8 cellular contexts compared by ENCODE assay signal in genomic region chr19:12881172-12881808, GRCh38. TPM values are rescaled to one million over a fixed set of nuclear protein-coding genes. Genes with fewer than 3 reads are reported as not detected.
DNase-seq lines count a peak whose midpoint lies in the region; ATAC-seq and TF ChIP-seq lines count a peak whose summit lies in the region.

Gene DNASE2 (minus strand): TSS chr19:12881449. CDS start chr19:12881375, 74 bp downstream.

- H3K9me3 Mint-ChIP-seq in activated CD4-positive, alpha-beta T cell treated with anti-CD3 and anti-CD28 coated beads, Interleukin-2, amount 10 ng/mL, durations not matched to agents 7 days and 5 days, result peaks cover 9% of the 10 kb centered on the region

- ATAC-seq in HG03439 (IDR thresholded peaks at IDR 0.05; ENCODE audit: unreplicated experiment), result peak; percentile 63

- peak within 1 kb of the TSS; percentile 84 to 95 for H3K27ac ChIP-seq in coronary artery

- DNase-seq in AML-193 (lab: John Stamatoyannopoulos, UW) (peak; percentile 91 to 93), GM19238 (ENCODE audit: insufficient read length, low spot score) (peak; percentile 100), NCI-H524 (lab: John Stamatoyannopoulos, UW) (peak; percentile 93 to 97), coronary artery (ENCODE audit: low spot score) (peak; percentile 97), left kidney (ENCODE audit: low read depth, low spot score) (peak; percentile 91)
- DNase-seq in activated CD4-positive, alpha-beta T cell treated with anti-CD3 and anti-CD28 coated beads, Interleukin-2, amount 10 ng/mL, durations not matched to agents 7 days and 5 days, result peak; percentile 95
- DNase-seq in stimulated activated CD4-positive, alpha-beta T cell treated with anti-CD3 and anti-CD28 coated beads, Interleukin-2, amount 100 ng/mL, for 24 hours, result peak; percentile 92 to 97

- H3K36me3 Mint-ChIP-seq in activated CD4-positive, alpha-beta T cell treated with anti-CD3 and anti-CD28 coated beads, Interleukin-2, amount 10 ng/mL, durations not matched to agents 7 days and 5 days (ENCODE audit: low read depth), result peaks cover 22% of the 10 kb centered on the region

- CTCF ChIA-PET in activated CD4-positive, alpha-beta T cell treated with anti-CD3 and anti-CD28 coated beads, Interleukin-2, amount 10 ng/mL, durations not matched to agents 7 days and 5 days (lab: Charles Lee), result interaction anchor here (0.6 to 1.9 kb wide), 12 partner anchors 9 to 392 kb away, joined by 3 to 8 read pairs (median 4); partner anchors contain the start of gene GCDH

- peaks cover 1% of the 10 kb centered on the region for H3K27me3 Mint-ChIP-seq in activated CD4-positive, alpha-beta T cell treated with anti-CD3 and anti-CD28 coated beads, Interleukin-2, amount 10 ng/mL, durations not matched to agents 7 days and 5 days

- peak within 1 kb of the TSS; percentile 79 for H3K4me3 Mint-ChIP-seq in activated CD4-positive, alpha-beta T cell treated with anti-CD3 and anti-CD28 coated beads, Interleukin-2, amount 10 ng/mL, durations not matched to agents 7 days and 5 days

- H3K27ac Mint-ChIP-seq in activated CD4-positive, alpha-beta T cell treated with anti-CD3 and anti-CD28 coated beads, Interleukin-2, amount 10 ng/mL, durations not matched to agents 7 days and 5 days, result peak within 1 kb of the TSS; percentile 90

- POLR2A ChIA-PET in activated CD4-positive, alpha-beta T cell treated with anti-CD3 and anti-CD28 coated beads, Interleukin-2, amount 10 ng/mL, durations not matched to agents 7 days and 5 days (lab: Charles Lee), result interaction anchor here (0.5 kb wide), 1 partner anchor 9 kb away, joined by 3 read pairs; no protein-coding TSS in a partner anchor

- TF ChIP-seq CTCF in coronary artery (IDR thresholded peaks at IDR 0.05), result no peak

- peak within 1 kb of the TSS; percentile 78 for H3K4me3 ChIP-seq in coronary artery

- H3K4me1 Mint-ChIP-seq in activated CD4-positive, alpha-beta T cell treated with anti-CD3 and anti-CD28 coated beads, Interleukin-2, amount 10 ng/mL, durations not matched to agents 7 days and 5 days, result peaks cover 33% of the 10 kb centered on the region

RNA-seq across cellular contexts. Expression of gene DNASE2, which starts in this region (rescaled TPM):
- total RNA-seq in activated CD4-positive, alpha-beta T cell treated with anti-CD3 and anti-CD28 coated beads, Interleukin-2, amount 10 ng/mL, durations not matched to agents 7 days and 5 days, result 10 to 100 TPM; 28.8 to 30.0 TPM

Comparison
In these comparisons a context has a peak if more than half of its experiments do, and no peak if none do; other contexts are left out.
1. Peak in every context shown above with its lines: DNase-seq, ATAC-seq, H3K4me3 ChIP-seq and H3K27ac ChIP-seq.